7 cellular contexts compared by ENCODE assay signal in the genomic region with DNA sequence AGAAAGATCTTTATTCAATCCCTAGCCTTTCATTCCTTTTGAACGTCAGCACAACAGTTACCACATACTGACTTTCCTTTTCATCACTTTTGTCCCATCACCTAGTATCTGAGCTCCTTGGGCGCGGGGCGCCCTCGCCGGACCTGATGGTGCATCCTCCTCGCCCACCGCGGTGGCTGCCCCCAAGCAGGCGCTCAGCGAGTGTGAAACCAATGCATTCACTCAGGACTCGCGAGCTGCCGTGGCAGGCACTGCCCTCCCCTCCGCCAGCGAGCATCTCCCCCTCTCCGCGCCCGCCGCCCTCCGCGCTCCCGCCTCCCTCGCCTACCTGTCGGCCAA.
DNase-seq lines count a peak whose midpoint lies in the region; ATAC-seq and TF ChIP-seq lines count a peak whose summit lies in the region.

No MANE protein-coding gene starts in this region.

- H3K9me3 ChIP-seq in KOPT-K1 (ENCODE audit: insufficient read depth, low read length, poor library complexity, severe bottlenecking) (no peaks in the 10 kb centered on the region), neutrophil (no peaks in the 10 kb centered on the region)

- ATAC-seq in GM21360 (IDR thresholded peaks at IDR 0.05; ENCODE audit: unreplicated experiment), result peak; percentile 23
- ATAC-seq in HG02938 (IDR thresholded peaks at IDR 0.05; ENCODE audit: unreplicated experiment), result no peak
- ATAC-seq in HG03354 (IDR thresholded peaks at IDR 0.05; ENCODE audit: poor library complexity, severe bottlenecking, unreplicated experiment), result no peak

- DNase-seq in epithelial cell of prostate (ENCODE audit: low read depth, low spot score), result no peak
- no peak for DNase-seq in SW 1271 (lab: John Stamatoyannopoulos, UW)

- H3K27ac ChIP-seq in KOPT-K1 (ENCODE audit: low read depth, low read length, poor library complexity, severe bottlenecking), result peak overlapping the region; percentile 73
- peak overlapping the region; percentile 73 for H3K27ac ChIP-seq in epithelial cell of prostate
- peak overlapping the region; percentile 79 for H3K27ac ChIP-seq in neutrophil

- H3K27me3 ChIP-seq in neutrophil, result no peaks in the 10 kb centered on the region

- peaks cover 19 to 20% of the 10 kb centered on the region in 2 experiments for H3K4me1 ChIP-seq in neutrophil (ENCODE audit: control insufficient read depth in 1 of 2, insufficient read depth in 1 of 2, low read depth in 1 of 2, low read length in 1 of 2)

- peak overlapping the region; percentile 81 to 89 for H3K4me3 ChIP-seq in neutrophil (ENCODE audit: low read depth in 1 of 2, low read length in 1 of 2)

- H3K36me3 ChIP-seq in KOPT-K1 (ENCODE audit: insufficient read depth, low read length) (peaks cover 29% of the 10 kb centered on the region), neutrophil (peaks cover 15% of the 10 kb centered on the region)

- TF ChIP-seq CTCF in neutrophil (IDR thresholded peaks at IDR 0.05), result no peak
